1 cellular context compared by ENCODE assay signal in the genomic region with DNA sequence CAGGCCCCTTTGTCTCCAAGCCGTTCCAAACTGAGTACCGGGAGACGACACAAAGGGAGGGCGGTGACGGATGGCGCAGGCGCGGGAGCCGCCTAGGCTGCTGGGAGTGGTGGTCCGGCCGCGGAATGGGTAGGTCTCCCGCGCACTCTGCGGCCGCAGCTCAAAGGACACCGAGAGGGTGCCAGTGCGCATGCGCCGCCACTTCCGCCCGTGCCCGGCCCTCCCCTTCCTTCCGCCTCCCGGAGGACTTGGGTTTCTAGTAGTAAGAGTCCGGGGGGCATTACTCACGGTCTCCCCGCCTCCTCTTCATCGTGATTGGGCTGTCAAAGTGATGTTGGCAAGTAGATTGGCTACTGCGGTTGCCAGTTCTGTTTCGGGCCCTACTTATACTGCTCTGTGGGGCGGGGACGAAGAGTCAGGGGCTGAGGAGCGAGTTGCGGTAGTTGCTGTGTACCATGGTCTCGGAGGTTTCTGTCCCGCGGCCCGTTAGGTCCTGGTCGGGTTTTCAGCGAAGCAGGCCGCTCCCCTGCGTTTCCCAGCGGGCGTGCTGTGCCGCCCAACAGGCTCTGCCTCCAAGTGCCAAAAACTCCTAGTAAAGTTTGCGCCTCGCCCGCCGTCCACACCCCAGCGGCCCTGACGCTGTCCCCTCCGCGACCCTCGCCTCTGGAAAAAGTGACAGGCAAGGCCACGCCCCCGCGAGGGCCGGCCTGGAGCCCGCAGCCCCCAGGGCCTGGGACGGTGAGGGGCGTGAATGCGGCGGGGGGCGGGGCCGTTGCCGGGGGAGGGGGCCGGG.
TF ChIP-seq lines count a peak whose summit lies in the region.

No MANE protein-coding gene starts in this region.

TF ChIP-seq in HepG2, 621 proteins besides CTCF, POLR2A, EP300 and RAD21 (continued from another document and continues in another):
- TF ChIP-seq, protein P1, sequence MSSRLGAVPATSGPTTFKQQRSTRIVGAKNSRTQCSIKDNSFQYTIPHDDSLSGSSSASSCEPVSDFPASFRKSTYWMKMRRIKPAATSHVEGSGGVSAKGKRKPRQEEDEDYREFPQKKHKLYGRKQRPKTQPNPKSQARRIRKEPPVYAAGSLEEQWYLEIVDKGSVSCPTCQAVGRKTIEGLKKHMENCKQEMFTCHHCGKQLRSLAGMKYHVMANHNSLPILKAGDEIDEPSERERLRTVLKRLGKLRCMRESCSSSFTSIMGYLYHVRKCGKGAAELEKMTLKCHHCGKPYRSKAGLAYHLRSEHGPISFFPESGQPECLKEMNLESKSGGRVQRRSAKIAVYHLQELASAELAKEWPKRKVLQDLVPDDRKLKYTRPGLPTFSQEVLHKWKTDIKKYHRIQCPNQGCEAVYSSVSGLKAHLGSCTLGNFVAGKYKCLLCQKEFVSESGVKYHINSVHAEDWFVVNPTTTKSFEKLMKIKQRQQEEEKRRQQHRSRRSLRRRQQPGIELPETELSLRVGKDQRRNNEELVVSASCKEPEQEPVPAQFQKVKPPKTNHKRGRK (CRISPR knock-in tag; IDR thresholded peaks at IDR 0.05), result no peak
- TF ChIP-seq GABPA (IDR thresholded peaks at IDR 0.05; ENCODE audit: low read depth, low read length) (no peak), GABPA (CRISPR knock-in tag; IDR thresholded peaks at IDR 0.05; ENCODE audit: low read depth) (peak; percentile 86), ZNF746 (CRISPR knock-in tag; IDR thresholded peaks at IDR 0.05) (peak; percentile 70), DNMT3B (CRISPR knock-in tag; conservative IDR thresholded peaks at IDR 0.05) (no peak), HCFC1 (IDR thresholded peaks at IDR 0.05; ENCODE audit: low read depth, low read length) (peak; percentile 74), RXRB (CRISPR knock-in tag; IDR thresholded peaks at IDR 0.05; ENCODE audit: borderline replicate concordance) (no peak), ZNF121 (CRISPR knock-in tag; IDR thresholded peaks at IDR 0.05) (0 out of 2 replicates have a peak, but pooled peaks have one; percentile 11), SALL1 (CRISPR knock-in tag; IDR thresholded peaks at IDR 0.05) (peak; percentile 70; the same call in 1 of the 2 replicates), PHF21A (CRISPR knock-in tag; IDR thresholded peaks at IDR 0.05) (peak; percentile 87), TRIM24 (CRISPR knock-in tag; IDR thresholded peaks at IDR 0.05) (no peak), MAFG (CRISPR knock-in tag; IDR thresholded peaks at IDR 0.05) (0 out of 2 replicates have a peak, but pooled peaks have one; percentile 28), YY1 (IDR thresholded peaks at IDR 0.05; ENCODE audit: insufficient read depth, insufficient replicate concordance, low read depth, low read length) (peak; percentile 37), PHF5A (CRISPR knock-in tag; IDR thresholded peaks at IDR 0.05; ENCODE audit: low read depth, unreplicated experiment) (peak; percentile 55), KDM5B (CRISPR knock-in tag; IDR thresholded peaks at IDR 0.05; ENCODE audit: borderline replicate concordance) (peak; percentile 44; the same call in 1 of the 2 replicates), ZFY (CRISPR knock-in tag; IDR thresholded peaks at IDR 0.05) (peak; percentile 89), PHF8 (CRISPR knock-in tag; IDR thresholded peaks at IDR 0.05) (peak; percentile 74), HNF4A (CRISPR knock-in tag; IDR thresholded peaks at IDR 0.05) (peak; percentile 50), SRY (CRISPR knock-in tag; IDR thresholded peaks at IDR 0.05) (peak; percentile 52; the same call in 1 of the 2 replicates), IKZF4 (CRISPR knock-in tag; IDR thresholded peaks at IDR 0.05; ENCODE audit: borderline replicate concordance, low read depth, not compliant biosample characterization) (no peak), ZNF451 (CRISPR knock-in tag; IDR thresholded peaks at IDR 0.05) (peak; percentile 52; the same call in 1 of the 2 replicates), ZNF557 (CRISPR knock-in tag; IDR thresholded peaks at IDR 0.05) (no peak), MXD4 (CRISPR knock-in tag; IDR thresholded peaks at IDR 0.05) (no peak; the same call in 1 of the 2 replicates), U2AF1 (optimal IDR thresholded peaks at IDR 0.05; ENCODE audit: low read depth, low read length) (no peak), ARHGAP35 (CRISPR knock-in tag; IDR thresholded peaks at IDR 0.05; ENCODE audit: borderline replicate concordance) (peak; percentile 40; the same call in 1 of the 2 replicates), SATB2 (CRISPR knock-in tag; IDR thresholded peaks at IDR 0.05) (no peak), PHB2 (IDR thresholded peaks at IDR 0.05; ENCODE audit: partially characterized antibody) (no peak)
- TF ChIP-seq, protein P2, sequence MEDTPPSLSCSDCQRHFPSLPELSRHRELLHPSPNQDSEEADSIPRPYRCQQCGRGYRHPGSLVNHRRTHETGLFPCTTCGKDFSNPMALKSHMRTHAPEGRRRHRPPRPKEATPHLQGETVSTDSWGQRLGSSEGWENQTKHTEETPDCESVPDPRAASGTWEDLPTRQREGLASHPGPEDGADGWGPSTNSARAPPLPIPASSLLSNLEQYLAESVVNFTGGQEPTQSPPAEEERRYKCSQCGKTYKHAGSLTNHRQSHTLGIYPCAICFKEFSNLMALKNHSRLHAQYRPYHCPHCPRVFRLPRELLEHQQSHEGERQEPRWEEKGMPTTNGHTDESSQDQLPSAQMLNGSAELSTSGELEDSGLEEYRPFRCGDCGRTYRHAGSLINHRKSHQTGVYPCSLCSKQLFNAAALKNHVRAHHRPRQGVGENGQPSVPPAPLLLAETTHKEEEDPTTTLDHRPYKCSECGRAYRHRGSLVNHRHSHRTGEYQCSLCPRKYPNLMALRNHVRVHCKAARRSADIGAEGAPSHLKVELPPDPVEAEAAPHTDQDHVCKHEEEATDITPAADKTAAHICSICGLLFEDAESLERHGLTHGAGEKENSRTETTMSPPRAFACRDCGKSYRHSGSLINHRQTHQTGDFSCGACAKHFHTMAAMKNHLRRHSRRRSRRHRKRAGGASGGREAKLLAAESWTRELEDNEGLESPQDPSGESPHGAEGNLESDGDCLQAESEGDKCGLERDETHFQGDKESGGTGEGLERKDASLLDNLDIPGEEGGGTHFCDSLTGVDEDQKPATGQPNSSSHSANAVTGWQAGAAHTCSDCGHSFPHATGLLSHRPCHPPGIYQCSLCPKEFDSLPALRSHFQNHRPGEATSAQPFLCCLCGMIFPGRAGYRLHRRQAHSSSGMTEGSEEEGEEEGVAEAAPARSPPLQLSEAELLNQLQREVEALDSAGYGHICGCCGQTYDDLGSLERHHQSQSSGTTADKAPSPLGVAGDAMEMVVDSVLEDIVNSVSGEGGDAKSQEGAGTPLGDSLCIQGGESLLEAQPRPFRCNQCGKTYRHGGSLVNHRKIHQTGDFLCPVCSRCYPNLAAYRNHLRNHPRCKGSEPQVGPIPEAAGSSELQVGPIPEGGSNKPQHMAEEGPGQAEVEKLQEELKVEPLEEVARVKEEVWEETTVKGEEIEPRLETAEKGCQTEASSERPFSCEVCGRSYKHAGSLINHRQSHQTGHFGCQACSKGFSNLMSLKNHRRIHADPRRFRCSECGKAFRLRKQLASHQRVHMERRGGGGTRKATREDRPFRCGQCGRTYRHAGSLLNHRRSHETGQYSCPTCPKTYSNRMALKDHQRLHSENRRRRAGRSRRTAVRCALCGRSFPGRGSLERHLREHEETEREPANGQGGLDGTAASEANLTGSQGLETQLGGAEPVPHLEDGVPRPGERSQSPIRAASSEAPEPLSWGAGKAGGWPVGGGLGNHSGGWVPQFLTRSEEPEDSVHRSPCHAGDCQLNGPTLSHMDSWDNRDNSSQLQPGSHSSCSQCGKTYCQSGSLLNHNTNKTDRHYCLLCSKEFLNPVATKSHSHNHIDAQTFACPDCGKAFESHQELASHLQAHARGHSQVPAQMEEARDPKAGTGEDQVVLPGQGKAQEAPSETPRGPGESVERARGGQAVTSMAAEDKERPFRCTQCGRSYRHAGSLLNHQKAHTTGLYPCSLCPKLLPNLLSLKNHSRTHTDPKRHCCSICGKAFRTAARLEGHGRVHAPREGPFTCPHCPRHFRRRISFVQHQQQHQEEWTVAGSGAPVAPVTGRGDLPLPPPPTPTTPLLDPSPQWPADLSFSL (CRISPR knock-in tag; IDR thresholded peaks at IDR 0.05), result no peak
- TF ChIP-seq, protein P3, sequence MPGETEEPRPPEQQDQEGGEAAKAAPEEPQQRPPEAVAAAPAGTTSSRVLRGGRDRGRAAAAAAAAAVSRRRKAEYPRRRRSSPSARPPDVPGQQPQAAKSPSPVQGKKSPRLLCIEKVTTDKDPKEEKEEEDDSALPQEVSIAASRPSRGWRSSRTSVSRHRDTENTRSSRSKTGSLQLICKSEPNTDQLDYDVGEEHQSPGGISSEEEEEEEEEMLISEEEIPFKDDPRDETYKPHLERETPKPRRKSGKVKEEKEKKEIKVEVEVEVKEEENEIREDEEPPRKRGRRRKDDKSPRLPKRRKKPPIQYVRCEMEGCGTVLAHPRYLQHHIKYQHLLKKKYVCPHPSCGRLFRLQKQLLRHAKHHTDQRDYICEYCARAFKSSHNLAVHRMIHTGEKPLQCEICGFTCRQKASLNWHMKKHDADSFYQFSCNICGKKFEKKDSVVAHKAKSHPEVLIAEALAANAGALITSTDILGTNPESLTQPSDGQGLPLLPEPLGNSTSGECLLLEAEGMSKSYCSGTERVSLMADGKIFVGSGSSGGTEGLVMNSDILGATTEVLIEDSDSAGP (CRISPR knock-in tag; IDR thresholded peaks at IDR 0.05; ENCODE audit: borderline replicate concordance), result peak; percentile 63; the same call in 1 of the 2 replicates
- TF ChIP-seq, protein P4, sequence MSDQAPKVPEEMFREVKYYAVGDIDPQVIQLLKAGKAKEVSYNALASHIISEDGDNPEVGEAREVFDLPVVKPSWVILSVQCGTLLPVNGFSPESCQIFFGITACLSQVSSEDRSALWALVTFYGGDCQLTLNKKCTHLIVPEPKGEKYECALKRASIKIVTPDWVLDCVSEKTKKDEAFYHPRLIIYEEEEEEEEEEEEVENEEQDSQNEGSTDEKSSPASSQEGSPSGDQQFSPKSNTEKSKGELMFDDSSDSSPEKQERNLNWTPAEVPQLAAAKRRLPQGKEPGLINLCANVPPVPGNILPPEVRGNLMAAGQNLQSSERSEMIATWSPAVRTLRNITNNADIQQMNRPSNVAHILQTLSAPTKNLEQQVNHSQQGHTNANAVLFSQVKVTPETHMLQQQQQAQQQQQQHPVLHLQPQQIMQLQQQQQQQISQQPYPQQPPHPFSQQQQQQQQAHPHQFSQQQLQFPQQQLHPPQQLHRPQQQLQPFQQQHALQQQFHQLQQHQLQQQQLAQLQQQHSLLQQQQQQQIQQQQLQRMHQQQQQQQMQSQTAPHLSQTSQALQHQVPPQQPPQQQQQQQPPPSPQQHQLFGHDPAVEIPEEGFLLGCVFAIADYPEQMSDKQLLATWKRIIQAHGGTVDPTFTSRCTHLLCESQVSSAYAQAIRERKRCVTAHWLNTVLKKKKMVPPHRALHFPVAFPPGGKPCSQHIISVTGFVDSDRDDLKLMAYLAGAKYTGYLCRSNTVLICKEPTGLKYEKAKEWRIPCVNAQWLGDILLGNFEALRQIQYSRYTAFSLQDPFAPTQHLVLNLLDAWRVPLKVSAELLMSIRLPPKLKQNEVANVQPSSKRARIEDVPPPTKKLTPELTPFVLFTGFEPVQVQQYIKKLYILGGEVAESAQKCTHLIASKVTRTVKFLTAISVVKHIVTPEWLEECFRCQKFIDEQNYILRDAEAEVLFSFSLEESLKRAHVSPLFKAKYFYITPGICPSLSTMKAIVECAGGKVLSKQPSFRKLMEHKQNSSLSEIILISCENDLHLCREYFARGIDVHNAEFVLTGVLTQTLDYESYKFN (CRISPR knock-in tag; conservative IDR thresholded peaks at IDR 0.05), result peak; percentile 64; the same call in 1 of the 2 replicates
- TF ChIP-seq, protein P5, sequence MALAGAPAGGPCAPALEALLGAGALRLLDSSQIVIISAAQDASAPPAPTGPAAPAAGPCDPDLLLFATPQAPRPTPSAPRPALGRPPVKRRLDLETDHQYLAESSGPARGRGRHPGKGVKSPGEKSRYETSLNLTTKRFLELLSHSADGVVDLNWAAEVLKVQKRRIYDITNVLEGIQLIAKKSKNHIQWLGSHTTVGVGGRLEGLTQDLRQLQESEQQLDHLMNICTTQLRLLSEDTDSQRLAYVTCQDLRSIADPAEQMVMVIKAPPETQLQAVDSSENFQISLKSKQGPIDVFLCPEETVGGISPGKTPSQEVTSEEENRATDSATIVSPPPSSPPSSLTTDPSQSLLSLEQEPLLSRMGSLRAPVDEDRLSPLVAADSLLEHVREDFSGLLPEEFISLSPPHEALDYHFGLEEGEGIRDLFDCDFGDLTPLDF (CRISPR knock-in tag; IDR thresholded peaks at IDR 0.05), result peak; percentile 78
- TF ChIP-seq, protein P6, sequence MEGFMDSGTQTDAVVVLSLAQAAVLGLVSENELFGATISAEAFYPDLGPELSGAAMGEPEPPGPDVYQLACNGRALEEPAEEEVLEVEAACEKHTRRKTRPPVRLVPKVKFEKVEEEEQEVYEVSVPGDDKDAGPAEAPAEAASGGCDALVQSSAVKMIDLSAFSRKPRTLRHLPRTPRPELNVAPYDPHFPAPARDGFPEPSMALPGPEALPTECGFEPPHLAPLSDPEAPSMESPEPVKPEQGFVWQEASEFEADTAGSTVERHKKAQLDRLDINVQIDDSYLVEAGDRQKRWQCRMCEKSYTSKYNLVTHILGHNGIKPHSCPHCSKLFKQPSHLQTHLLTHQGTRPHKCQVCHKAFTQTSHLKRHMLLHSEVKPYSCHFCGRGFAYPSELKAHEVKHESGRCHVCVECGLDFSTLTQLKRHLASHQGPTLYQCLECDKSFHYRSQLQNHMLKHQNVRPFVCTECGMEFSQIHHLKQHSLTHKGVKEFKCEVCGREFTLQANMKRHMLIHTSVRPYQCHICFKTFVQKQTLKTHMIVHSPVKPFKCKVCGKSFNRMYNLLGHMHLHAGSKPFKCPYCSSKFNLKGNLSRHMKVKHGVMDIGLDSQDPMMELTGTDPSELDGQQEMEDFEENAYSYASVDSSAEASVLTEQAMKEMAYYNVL (CRISPR knock-in tag; IDR thresholded peaks at IDR 0.05; ENCODE audit: borderline replicate concordance), result no peak
- TF ChIP-seq, protein P7, sequence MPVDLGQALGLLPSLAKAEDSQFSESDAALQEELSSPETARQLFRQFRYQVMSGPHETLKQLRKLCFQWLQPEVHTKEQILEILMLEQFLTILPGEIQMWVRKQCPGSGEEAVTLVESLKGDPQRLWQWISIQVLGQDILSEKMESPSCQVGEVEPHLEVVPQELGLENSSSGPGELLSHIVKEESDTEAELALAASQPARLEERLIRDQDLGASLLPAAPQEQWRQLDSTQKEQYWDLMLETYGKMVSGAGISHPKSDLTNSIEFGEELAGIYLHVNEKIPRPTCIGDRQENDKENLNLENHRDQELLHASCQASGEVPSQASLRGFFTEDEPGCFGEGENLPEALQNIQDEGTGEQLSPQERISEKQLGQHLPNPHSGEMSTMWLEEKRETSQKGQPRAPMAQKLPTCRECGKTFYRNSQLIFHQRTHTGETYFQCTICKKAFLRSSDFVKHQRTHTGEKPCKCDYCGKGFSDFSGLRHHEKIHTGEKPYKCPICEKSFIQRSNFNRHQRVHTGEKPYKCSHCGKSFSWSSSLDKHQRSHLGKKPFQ (CRISPR knock-in tag; IDR thresholded peaks at IDR 0.05; ENCODE audit: insufficient replicate concordance), result peak; percentile 13
